In genomic region chr9:102362463-102363138, GRCh38 we compare ENCODE assay signal across 29 cellular contexts.
"Had no signal": no experiment of that assay in that cellular context is flagged by ENCODE, and none has a peak within 500 bp of the region (broad histone marks: within the 10 kb centered on the region; RNA-seq: fewer than 3 reads in every experiment).

No MANE protein-coding gene starts in this region.

- H3K4me3 ChIP-seq: coronary artery, esophagus squamous epithelium, heart right ventricle, left lung, ovary, psoas muscle, stomach, thyroid gland, vagina had no signal

- H3K27ac Mint-ChIP-seq: effector memory CD8-positive, alpha-beta T cell; naive thymus-derived CD4-positive, alpha-beta T cell; nephron; stimulated activated naive B cell treated with anti-CD40 and anti-IgM and Interleukin-4, amounts not matched to agents 10 μg/mL and 1 μg/mL and 100 μg/mL, for 72 hours had no signal

- FAIRE-seq: endometrium, keratinocyte had no signal

- H3K9me3 ChIP-seq: esophagus squamous epithelium, left lung, ovary, stomach, thyroid gland, vagina had no signal

- H3K27me3 Mint-ChIP-seq: effector memory CD8-positive, alpha-beta T cell; naive thymus-derived CD4-positive, alpha-beta T cell; stimulated activated naive B cell treated with anti-CD40 and anti-IgM and Interleukin-4, amounts not matched to agents 10 μg/mL and 1 μg/mL and 100 μg/mL, for 72 hours had no signal

- ATAC-seq: effector memory CD8-positive, alpha-beta T cell; heart right ventricle; left lung; naive thymus-derived CD4-positive, alpha-beta T cell; psoas muscle; right cardiac atrium; stimulated activated naive B cell treated with anti-CD40 and anti-IgM and Interleukin-4, amounts not matched to agents 10 μg/mL and 1 μg/mL and 100 μg/mL, for 72 hours had no signal

- H3K27me3 ChIP-seq: esophagus squamous epithelium, heart right ventricle, left lung, ovary, stomach, thyroid gland, vagina had no signal

- H3K36me3 ChIP-seq: esophagus squamous epithelium, heart right ventricle, left lung, ovary, stomach, thyroid gland, vagina had no signal

- DNase-seq: dermis blood vessel endothelial cell; effector memory CD8-positive, alpha-beta T cell; erythroblast; esophagus squamous epithelium; foreskin melanocyte; glutamatergic neuron; heart right ventricle; hypothalamus; left lung; mesenchymal stem cell; midbrain; naive thymus-derived CD4-positive, alpha-beta T cell; occipital lobe; ovary; posterior cingulate gyrus; psoas muscle; right cardiac atrium; small intestine; stimulated activated CD4-positive, alpha-beta T cell treated with anti-CD3 and anti-CD28 coated beads, Interleukin-15, amount 100 ng/mL, for 24 hours; stimulated activated CD4-positive, alpha-beta T cell treated with anti-CD3 and anti-CD28 coated beads, Interleukin-2, amount 100 ng/mL, for 48 hours; stimulated activated naive B cell treated with anti-CD40 and anti-IgM and Interleukin-4, amounts not matched to agents 10 μg/mL and 1 μg/mL and 100 μg/mL, for 72 hours; stomach; thyroid gland; trophoblast cell had no signal

- H3K9me3 Mint-ChIP-seq: nephron had no signal

- H3K27ac ChIP-seq: coronary artery, esophagus squamous epithelium, heart right ventricle, left lung, ovary, psoas muscle, stomach, thyroid gland, vagina had no signal

- H3K4me1 ChIP-seq: esophagus squamous epithelium, heart right ventricle, left lung, psoas muscle, stomach, thyroid gland, vagina had no signal

- H3K4me3 Mint-ChIP-seq: effector memory CD8-positive, alpha-beta T cell; naive thymus-derived CD4-positive, alpha-beta T cell; nephron; stimulated activated naive B cell treated with anti-CD40 and anti-IgM and Interleukin-4, amounts not matched to agents 10 μg/mL and 1 μg/mL and 100 μg/mL, for 72 hours had no signal

- H3K4me1 Mint-ChIP-seq: naive thymus-derived CD4-positive, alpha-beta T cell; nephron; stimulated activated naive B cell treated with anti-CD40 and anti-IgM and Interleukin-4, amounts not matched to agents 10 μg/mL and 1 μg/mL and 100 μg/mL, for 72 hours had no signal
